In the genomic region with DNA sequence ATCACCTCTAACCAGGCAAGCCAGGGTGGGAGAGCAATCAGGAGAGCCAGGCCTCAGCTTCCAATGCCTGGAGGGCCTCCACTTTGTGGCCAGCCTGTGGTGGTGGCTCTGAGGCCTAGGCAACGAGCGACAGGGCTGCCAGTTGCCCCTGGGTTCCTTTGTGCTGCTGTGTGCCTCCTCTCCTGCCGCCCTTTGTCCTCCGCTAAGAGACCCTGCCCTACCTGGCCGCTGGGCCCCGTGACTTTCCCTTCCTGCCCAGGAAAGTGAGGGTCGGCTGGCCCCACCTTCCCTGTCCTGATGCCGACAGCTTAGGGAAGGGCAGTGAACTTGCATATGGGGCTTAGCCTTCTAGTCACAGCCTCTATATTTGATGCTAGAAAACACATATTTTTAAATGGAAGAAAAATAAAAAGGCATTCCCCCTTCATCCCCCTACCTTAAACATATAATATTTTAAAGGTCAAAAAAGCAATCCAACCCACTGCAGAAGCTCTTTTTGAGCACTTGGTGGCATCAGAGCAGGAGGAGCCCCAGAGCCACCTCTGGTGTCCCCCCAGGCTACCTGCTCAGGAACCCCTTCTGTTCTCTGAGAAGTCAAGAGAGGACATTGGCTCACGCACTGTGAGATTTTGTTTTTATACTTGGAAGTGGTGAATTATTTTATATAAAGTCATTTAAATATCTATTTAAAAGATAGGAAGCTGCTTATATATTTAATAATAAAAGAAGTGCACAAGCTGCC, we compare ENCODE assay signal across 11 cellular contexts. TPM values are rescaled to one million over a fixed set of nuclear protein-coding genes. Genes with fewer than 3 reads are reported as not detected.
DNase-seq lines count a peak whose midpoint lies in the region; ATAC-seq and TF ChIP-seq lines count a peak whose summit lies in the region.
"Had no signal": no experiment of that assay in that cellular context is flagged by ENCODE, and none has a peak within 500 bp of the region (broad histone marks: within the 10 kb centered on the region; RNA-seq: fewer than 3 reads in every experiment).

No MANE protein-coding gene starts in this region.

- H3K27me3 ChIP-seq in H7 (ENCODE audit: control insufficient read depth, insufficient read depth, low read length): no peaks in the 10 kb centered on the region; the same call in 1 of the 2 replicates
- no peaks in the 10 kb centered on the region for H3K27me3 ChIP-seq in RWPE2 (ENCODE audit: insufficient read depth, poor library complexity, severe bottlenecking)
- no peaks in the 10 kb centered on the region for H3K27me3 ChIP-seq in liver (ENCODE audit: control insufficient read depth in 4 of 4, insufficient read depth in 4 of 4, low read length in 3 of 4)
- H3K27me3 ChIP-seq in smooth muscle cell (ENCODE audit: low read depth): no peaks in the 10 kb centered on the region
- no peaks in the 10 kb centered on the region for H3K27me3 ChIP-seq in BE2C

- H3K36me3 ChIP-seq in H7 (replicated peaks; ENCODE audit: control insufficient read depth, insufficient read depth, low read length) (no peaks in the 10 kb centered on the region), RWPE2 (ENCODE audit: low read depth) (no peaks in the 10 kb centered on the region; the same call in 1 of the 2 replicates), liver (ENCODE audit: control insufficient read depth in 4 of 4, insufficient read depth in 3 of 4, low read depth in 1 of 4, low read length in 3 of 4) (peaks cover 10 to 14% (median 12%) of the 10 kb centered on the region in 4 donors), smooth muscle cell (ENCODE audit: low read depth) (no peaks in the 10 kb centered on the region), BE2C (peaks cover 29% of the 10 kb centered on the region)

- WGBS in liver: 87% methylated on average over 9 of the region's 9 CpGs
- 91% methylated on average over 9 of the region's 9 CpGs for WGBS in smooth muscle cell (ENCODE audit: low lambda C conversion rate)

- H3K4me3 ChIP-seq in H7 (ENCODE audit: insufficient read depth, low read depth, low read length) (no peak overlapping the region), RWPE2 (ENCODE audit: severe bottlenecking) (no peak overlapping the region), liver (ENCODE audit: low read depth in 1 of 3, low read length in 3 of 3) (no peak overlapping the region), smooth muscle cell (no peak overlapping the region), BE2C (ENCODE audit: low read depth, low read length) (no peak overlapping the region)

- DNase-seq in H7: peak; percentile 65
- DNase-seq in RWPE2 (ENCODE audit: low spot score): no peak
- no peak for DNase-seq in smooth muscle cell (lab: John Stamatoyannopoulos, UW; ENCODE audit: unreplicated experiment)
- DNase-seq in NCI-H1694 treated with DMSO at 0.1 percent for 48 hours (lab: John Stamatoyannopoulos, UW): no peak
- DNase-seq in NCI-H1417 treated with DMSO at 0.1 percent for 48 hours (lab: John Stamatoyannopoulos, UW): no peak
- no peak for DNase-seq in BE2C
- DNase-seq: MV-4-11; stimulated activated CD4-positive, alpha-beta T cell treated with anti-CD3 and anti-CD28 coated beads, Interleukin-2, amount 100 ng/mL, for 24 hours; T-helper 1 cell had no signal

- H3K4me2 ChIP-seq in smooth muscle cell: no peak overlapping the region

- peak; percentile 8 for TF ChIP-seq CTCF in RWPE2 (IDR thresholded peaks at IDR 0.05; ENCODE audit: poor library complexity, severe bottlenecking)
- no peak for TF ChIP-seq CTCF in liver (IDR thresholded peaks at IDR 0.05; ENCODE audit: low read depth, low read length, missing input control)
- no peak for TF ChIP-seq CTCF in smooth muscle cell (IDR thresholded peaks at IDR 0.05; ENCODE audit: borderline replicate concordance, insufficient read depth, poor library complexity, severe bottlenecking)
- no peak for TF ChIP-seq CTCF in BE2C (IDR thresholded peaks at IDR 0.05; ENCODE audit: low read depth, low read length)

- no peak for TF ChIP-seq RAD21 in liver (IDR thresholded peaks at IDR 0.05)

- H3F3A ChIP-seq in smooth muscle cell (ENCODE audit: low read depth): peaks cover 6% of the 10 kb centered on the region

- H2AFZ ChIP-seq in smooth muscle cell (ENCODE audit: low read depth): no peak overlapping the region

- H3K9me3 ChIP-seq in RWPE2 (ENCODE audit: severe bottlenecking) (no peaks in the 10 kb centered on the region), liver (ENCODE audit: control insufficient read depth in 4 of 4, low read length in 3 of 4) (no peaks in the 10 kb centered on the region), smooth muscle cell (replicated peaks; ENCODE audit: low read depth) (no peaks in the 10 kb centered on the region), BE2C (no peaks in the 10 kb centered on the region)

- H3K9ac ChIP-seq in liver (ENCODE audit: low read depth in 1 of 2, low read length in 2 of 2): no peak overlapping the region
- no peak overlapping the region for H3K9ac ChIP-seq in smooth muscle cell (ENCODE audit: low read depth)

- no peaks in the 10 kb centered on the region for H3K79me2 ChIP-seq in smooth muscle cell (ENCODE audit: low read depth)

- no peak for ATAC-seq in RWPE2 (ENCODE audit: low read depth)
- ATAC-seq in HG02759 (IDR thresholded peaks at IDR 0.05; ENCODE audit: unreplicated experiment): no peak

- H3K27ac ChIP-seq in RWPE2 (ENCODE audit: poor library complexity, severe bottlenecking): no peak overlapping the region
- peak overlapping the region; percentile 18 to 69 for H3K27ac ChIP-seq in liver (ENCODE audit: low read depth in 1 of 2, low read length in 2 of 2)
- H3K27ac ChIP-seq in smooth muscle cell (ENCODE audit: low read depth): peak overlapping the region; percentile 38

- H4K20me1 ChIP-seq in smooth muscle cell (ENCODE audit: low read depth): no peaks in the 10 kb centered on the region

- peaks cover 23% of the 10 kb centered on the region for H3K4me1 ChIP-seq in RWPE2 (ENCODE audit: insufficient read depth, poor library complexity, severe bottlenecking)
- peaks cover 39 to 65% (median 58%) of the 10 kb centered on the region in 4 donors for H3K4me1 ChIP-seq in liver (ENCODE audit: control insufficient read depth in 4 of 4, insufficient read depth in 4 of 4, low read length in 3 of 4)
- peaks cover 18% of the 10 kb centered on the region for H3K4me1 ChIP-seq in smooth muscle cell (ENCODE audit: low read depth)
- 0 out of 2 replicates have a peak, but pooled peaks cover 7% of the 10 kb centered on the region for H3K4me1 ChIP-seq in BE2C

TF ChIP-seq in liver, 16 proteins besides CTCF, POLR2A, EP300 and RAD21:
- TF ChIP-seq HNF4A (conservative IDR thresholded peaks at IDR 0.05) (no peak), FOXA1 (IDR thresholded peaks at IDR 0.05) (no peak)

RNA-seq across cellular contexts. Expression of a gene that starts 19.8 kb away (rescaled TPM):
- 5.5 and 6.9 TPM in 2 replicates for total RNA-seq in H7 (2014; rRNA removed; shearing (Covaris generic))
- total RNA-seq in liver (10 to 100 TPM in 1 of 2 donors, 1 to 10 TPM in 1; 6.3 to 15.2 TPM), smooth muscle cell (30.9 and 43.4 TPM in 2 replicates)
- polyA plus RNA-seq in liver (10 to 100 TPM; 11.0 to 11.7 TPM), smooth muscle cell (17.1 and 22.4 TPM in 2 replicates)
- 9.1 TPM for polyA plus RNA-seq in BE2C (2012; ENCODE audit: insufficient read depth, insufficient read length, low read depth)

RNA-seq across cellular contexts. Expression of a gene that starts 54.1 kb away (rescaled TPM):
- total RNA-seq in H7 (2014; rRNA removed; shearing (Covaris generic)): 49.1 and 54.3 TPM in 2 replicates
- total RNA-seq in liver (10 to 100 TPM; 27.1 to 40.7 TPM), smooth muscle cell (77.3 and 79.5 TPM in 2 replicates)
- polyA plus RNA-seq in liver (10 to 100 TPM; 24.9 to 33.5 TPM), smooth muscle cell (115 and 144 TPM in 2 replicates)
- 69.6 TPM for polyA plus RNA-seq in BE2C (2012; ENCODE audit: insufficient read depth, insufficient read length, low read depth)
